Comparison of ENCODE assay signal across 9 cellular contexts in genomic region chr20:18057106-18057993, GRCh38. TPM values are rescaled to one million over a fixed set of nuclear protein-coding genes. Genes with fewer than 3 reads are reported as not detected.
DNase-seq lines count a peak whose midpoint lies in the region; ATAC-seq and TF ChIP-seq lines count a peak whose summit lies in the region.
"Had no signal": no experiment of that assay in that cellular context is flagged by ENCODE, and none has a peak within 500 bp of the region (broad histone marks: within the 10 kb centered on the region; RNA-seq: fewer than 3 reads in every experiment).

OVOL2 (minus strand) TSS chr20:18057916; CDS start chr20:18057634, 282 bp downstream.

- DNase-seq in BJ (ENCODE audit: low read depth), result no peak
- DNase-seq in HL-60 (ENCODE audit: low read depth in 1 of 2, low spot score in 1 of 2), result no peak
- DNase-seq in activated CD4-positive, alpha-beta memory T cell treated with anti-CD3 and anti-CD28 coated beads for 36 hours, result peak; percentile 10
- peak; percentile 74 for DNase-seq in iPS-NIHi11 (ENCODE audit: low spot score)
- no peak for DNase-seq in SKM-1 treated with dmso at 0.1 percent for 144 hours (lab: John Stamatoyannopoulos, UW; ENCODE audit: unreplicated experiment)

- intact Hi-C loops in activated CD4-positive, alpha-beta memory T cell treated with anti-CD3 and anti-CD28 coated beads for 36 hours (cut with micrococcal nuclease), result loop anchor here (10.0 kb wide), 1 partner anchor 227 kb away; the partner anchor contains the start of gene ZNF133

- no peaks in the 10 kb centered on the region for H3K9me3 Mint-ChIP-seq in activated CD4-positive, alpha-beta memory T cell treated with anti-CD3 and anti-CD28 coated beads for 36 hours
- H3K9me3 Mint-ChIP-seq in stimulated activated memory B cell treated with anti-CD40 and anti-IgM and Interleukin-4, amounts not matched to agents 10 μg/mL and 1 μg/mL and 100 μg/mL, for 72 hours, result no peaks in the 10 kb centered on the region

- H3K4me3 ChIP-seq in BJ (ENCODE audit: low read depth, low read length) (peak within 1 kb of the TSS; percentile 5; the same call in 1 of the 2 replicates), HL-60 (replicated peaks; ENCODE audit: insufficient read depth, low read length) (peak within 1 kb of the TSS; percentile 46)

- H3K27me3 ChIP-seq in BJ (ENCODE audit: control insufficient read depth, insufficient read depth, low read length), result peaks cover 45% of the 10 kb centered on the region
- peaks cover 55% of the 10 kb centered on the region for H3K27me3 ChIP-seq in HL-60 (ENCODE audit: insufficient read depth, poor library complexity, severe bottlenecking)

- peaks cover 10% of the 10 kb centered on the region for H3K4me1 Mint-ChIP-seq in activated CD4-positive, alpha-beta memory T cell treated with anti-CD3 and anti-CD28 coated beads for 36 hours (ENCODE audit: low read depth)
- peaks cover 16% of the 10 kb centered on the region for H3K4me1 Mint-ChIP-seq in stimulated activated memory B cell treated with anti-CD40 and anti-IgM and Interleukin-4, amounts not matched to agents 10 μg/mL and 1 μg/mL and 100 μg/mL, for 72 hours

- TF ChIP-seq CTCF in BJ (IDR thresholded peaks at IDR 0.05; ENCODE audit: insufficient read depth, low read depth, low read length), result no peak
- TF ChIP-seq CTCF in HL-60 (IDR thresholded peaks at IDR 0.05; ENCODE audit: insufficient read depth, low read length), result no peak

- no peak within 1 kb of the TSS for H3K27ac ChIP-seq in HL-60 (replicated peaks)

- no peaks in the 10 kb centered on the region for H3K36me3 Mint-ChIP-seq in activated CD4-positive, alpha-beta memory T cell treated with anti-CD3 and anti-CD28 coated beads for 36 hours
- H3K36me3 Mint-ChIP-seq in stimulated activated memory B cell treated with anti-CD40 and anti-IgM and Interleukin-4, amounts not matched to agents 10 μg/mL and 1 μg/mL and 100 μg/mL, for 72 hours, result no peaks in the 10 kb centered on the region

- CTCF ChIA-PET in BJ (lab: Yijun Ruan, JAX), result no interaction called here
- CTCF ChIA-PET in activated CD4-positive, alpha-beta memory T cell treated with anti-CD3 and anti-CD28 coated beads for 36 hours (lab: Charles Lee), result no interaction called here

- no peaks in the 10 kb centered on the region for H3K36me3 ChIP-seq in BJ (ENCODE audit: control insufficient read depth, insufficient read depth, low read length)

- H3K27me3 Mint-ChIP-seq in activated CD4-positive, alpha-beta memory T cell treated with anti-CD3 and anti-CD28 coated beads for 36 hours, result peaks cover 57% of the 10 kb centered on the region
- peaks cover 78% of the 10 kb centered on the region for H3K27me3 Mint-ChIP-seq in stimulated activated memory B cell treated with anti-CD40 and anti-IgM and Interleukin-4, amounts not matched to agents 10 μg/mL and 1 μg/mL and 100 μg/mL, for 72 hours

- POLR2A ChIA-PET in BJ (lab: Charles Lee), result no interaction called here
- POLR2A ChIA-PET in activated CD4-positive, alpha-beta memory T cell treated with anti-CD3 and anti-CD28 coated beads for 36 hours (lab: Charles Lee), result interaction anchor here (1.1 kb wide), 1 partner anchor 110 kb away, joined by 3 read pairs; no protein-coding TSS in a partner anchor

- H3K27ac Mint-ChIP-seq in activated CD4-positive, alpha-beta memory T cell treated with anti-CD3 and anti-CD28 coated beads for 36 hours, result no peak within 1 kb of the TSS
- H3K27ac Mint-ChIP-seq in stimulated activated memory B cell treated with anti-CD40 and anti-IgM and Interleukin-4, amounts not matched to agents 10 μg/mL and 1 μg/mL and 100 μg/mL, for 72 hours, result no peak within 1 kb of the TSS

- peak; percentile 17 for ATAC-seq in stimulated activated memory B cell treated with anti-CD40 and anti-IgM and Interleukin-4, amounts not matched to agents 10 μg/mL and 1 μg/mL and 100 μg/mL, for 72 hours
- ATAC-seq in HG02970 (IDR thresholded peaks at IDR 0.05; ENCODE audit: low FRiP score, unreplicated experiment) (no peak), GM18870 (IDR thresholded peaks at IDR 0.05; ENCODE audit: unreplicated experiment) (no peak)

- peak within 1 kb of the TSS; percentile 16 for H3K4me3 Mint-ChIP-seq in activated CD4-positive, alpha-beta memory T cell treated with anti-CD3 and anti-CD28 coated beads for 36 hours
- peak within 1 kb of the TSS; percentile 58 for H3K4me3 Mint-ChIP-seq in stimulated activated memory B cell treated with anti-CD40 and anti-IgM and Interleukin-4, amounts not matched to agents 10 μg/mL and 1 μg/mL and 100 μg/mL, for 72 hours

RNA-seq across cellular contexts. Expression of gene OVOL2, which starts in this region (rescaled TPM):
- polyA plus RNA-seq in BJ (2011; rRNA removed), result not detected in 2 replicates
- not detected in 2 replicates for polyA minus RNA-seq in BJ (2011; rRNA and poly(A)+ RNA removed)
- not detected for total RNA-seq in activated CD4-positive, alpha-beta memory T cell treated with anti-CD3 and anti-CD28 coated beads for 36 hours
- total RNA-seq: dermis microvascular lymphatic vessel endothelial cell had no signal

Comparison
In these comparisons a context has a peak if more than half of its experiments do, and no peak if none do; other contexts are left out.
1. Peak in DNase-seq in activated CD4-positive, alpha-beta memory T cell treated with anti-CD3 and anti-CD28 coated beads for 36 hours; RNA of the gene not detected or under 1 TPM.